Comparison of ENCODE assay signal across 13 cellular contexts in genomic region chr3:172209333-172210321, GRCh38.
DNase-seq lines count a peak whose midpoint lies in the region; ATAC-seq, FAIRE-seq and TF ChIP-seq lines count a peak whose summit lies in the region.
"Had no signal": no experiment of that assay in that cellular context is flagged by ENCODE, and none has a peak within 500 bp of the region (broad histone marks: within the 10 kb centered on the region; RNA-seq: fewer than 3 reads in every experiment).

No MANE protein-coding gene starts in this region.

- peaks cover 6% of the 10 kb centered on the region for H3K36me3 ChIP-seq in astrocyte (ENCODE audit: insufficient read depth, low read length)
- H3K36me3 ChIP-seq in kidney (ENCODE audit: control insufficient read depth in 1 of 2, insufficient read depth in 2 of 2, low read length in 2 of 2) = no peaks in the 10 kb centered on the region
- no peaks in the 10 kb centered on the region for H3K36me3 ChIP-seq in sigmoid colon
- no peaks in the 10 kb centered on the region for H3K36me3 ChIP-seq in H7 (replicated peaks; ENCODE audit: control insufficient read depth, insufficient read depth, low read length)
- H3K36me3 ChIP-seq: Peyer's patch had no signal

- no peak overlapping the region for H2AK5ac ChIP-seq in H9 (ENCODE audit: insufficient read length, low read length)

- H3K4ac ChIP-seq in H9 (ENCODE audit: low read depth, low read length) = no peak overlapping the region

- peak overlapping the region in 2 of 3 experiments; percentile 18 to 87; a peak in 2 of 7 replicates for H3K27ac Mint-ChIP-seq in H9
- H3K27ac Mint-ChIP-seq in astrocyte (ENCODE audit: unreplicated experiment) = peak overlapping the region; percentile 89
- H3K27ac Mint-ChIP-seq: activated T-helper 17 cell treated with anti-CD3 and anti-CD28 coated beads, Interleukin-2, amount 50 U/mL, for 72 hours; memory B cell had no signal

- no peak overlapping the region for H2BK20ac ChIP-seq in H9 (ENCODE audit: low read depth, low read length, poor library complexity, severe bottlenecking)

- H3K9ac ChIP-seq in H9 (ENCODE audit: extremely low read depth, insufficient read length, low read length) (no peak overlapping the region), astrocyte (ENCODE audit: low read length) (no peak overlapping the region), kidney (ENCODE audit: low read length in 2 of 2) (no peak overlapping the region)

- no peak overlapping the region for H3K4me3 ChIP-seq in astrocyte (ENCODE audit: insufficient read depth, low read depth, low read length)
- no peak overlapping the region for H3K4me3 ChIP-seq in kidney (ENCODE audit: low read length in 2 of 2)
- H3K4me3 ChIP-seq in sigmoid colon = no peak overlapping the region
- H3K4me3 ChIP-seq in H7 (ENCODE audit: insufficient read depth, low read depth, low read length) = no peak overlapping the region
- H3K4me3 ChIP-seq: Peyer's patch had no signal

- H3K27me3 Mint-ChIP-seq in H9 (ENCODE audit: low read depth) (no peaks in the 10 kb centered on the region), astrocyte (ENCODE audit: low read depth, unreplicated experiment) (no peaks in the 10 kb centered on the region)
- H3K27me3 Mint-ChIP-seq: activated T-helper 17 cell treated with anti-CD3 and anti-CD28 coated beads, Interleukin-2, amount 50 U/mL, for 72 hours; memory B cell had no signal

- no peak for TF ChIP-seq POLR2A in sigmoid colon (IDR thresholded peaks at IDR 0.05)

- TF ChIP-seq CTCF in H9 (conservative IDR thresholded peaks at IDR 0.05) (no peak), astrocyte (IDR thresholded peaks at IDR 0.05; ENCODE audit: insufficient read depth, low read depth, low read length) (no peak), kidney (IDR thresholded peaks at IDR 0.05; ENCODE audit: borderline replicate concordance, extremely low read depth, insufficient read depth) (no peak), sigmoid colon (IDR thresholded peaks at IDR 0.05) (no peak)

- ATAC-seq in GM19328 (IDR thresholded peaks at IDR 0.05; ENCODE audit: unreplicated experiment) (no peak), HG03097 (IDR thresholded peaks at IDR 0.05; ENCODE audit: low FRiP score, unreplicated experiment) (no peak)
- ATAC-seq: activated T-helper 17 cell treated with anti-CD3 and anti-CD28 coated beads, Interleukin-2, amount 50 U/mL, for 72 hours had no signal

- H4K5ac ChIP-seq in H9 (ENCODE audit: insufficient read length, low read depth, low read length) = no peak overlapping the region

- H3K23me2 ChIP-seq in H9 (ENCODE audit: insufficient read length, low read depth, low read length, poor library complexity, severe bottlenecking) = no peaks in the 10 kb centered on the region

- H3K27ac ChIP-seq in H9 (ENCODE audit: insufficient read length, low read depth, low read length) = no peak overlapping the region
- peak overlapping the region; percentile 57 for H3K27ac ChIP-seq in astrocyte (ENCODE audit: low read depth, low read length)
- H3K27ac ChIP-seq in kidney (ENCODE audit: low read depth in 2 of 2, low read length in 2 of 2) = peak overlapping the region; percentile 57 to 58
- peak overlapping the region in 3 of 4 donors; percentile 34 to 62 (median 61) for H3K27ac ChIP-seq in sigmoid colon
- H3K27ac ChIP-seq: Peyer's patch had no signal

- no peak overlapping the region for H3K23ac ChIP-seq in H9 (ENCODE audit: insufficient read length, low read depth, low read length)

- H3K4me2 ChIP-seq in H9 (ENCODE audit: insufficient read depth, insufficient read length, low read length) (no peak overlapping the region), astrocyte (ENCODE audit: low read length) (peak overlapping the region; percentile 8)

- no peaks in the 10 kb centered on the region for H3K79me1 ChIP-seq in H9 (ENCODE audit: insufficient read depth, low read depth, low read length, poor library complexity, severe bottlenecking)

- H4K8ac ChIP-seq in H9 (replicated peaks; ENCODE audit: insufficient read length, low read depth, low read length) = no peak overlapping the region

- no peak overlapping the region for H3T11ph ChIP-seq in H9 (ENCODE audit: low read length)

- H3K4me1 ChIP-seq in H9 (ENCODE audit: insufficient read depth, low read length) (no peaks in the 10 kb centered on the region; the same call in 1 of the 2 replicates), astrocyte (ENCODE audit: insufficient read depth, low read length) (peaks cover 63% of the 10 kb centered on the region), kidney (ENCODE audit: control insufficient read depth in 1 of 2, insufficient read depth in 1 of 2, low read depth in 1 of 2, low read length in 2 of 2) (peaks cover 5 to 10% of the 10 kb centered on the region in 2 donors), sigmoid colon (peaks cover 0 to 75% (median 53%) of the 10 kb centered on the region in 4 donors)

- no peak for FAIRE-seq in astrocyte (lab: Jason Lieb, UNC)
- no peak for FAIRE-seq in kidney (lab: Jason Lieb, UNC)

- H2BK5ac ChIP-seq in H9 (ENCODE audit: insufficient read length, low read length) = no peak overlapping the region

- H3K4me1 Mint-ChIP-seq in H9 (peaks cover 34% of the 10 kb centered on the region in 2 experiments), astrocyte (ENCODE audit: low read depth, unreplicated experiment) (peaks cover 71% of the 10 kb centered on the region)
- H3K4me1 Mint-ChIP-seq: memory B cell had no signal

- no peak overlapping the region for H2BK12ac ChIP-seq in H9 (ENCODE audit: insufficient read length, low read depth, low read length)

- H4K20me1 ChIP-seq in H9 (ENCODE audit: control insufficient read depth, insufficient read depth, insufficient read length) (no peaks in the 10 kb centered on the region), astrocyte (ENCODE audit: insufficient read depth, low read length) (peaks cover 47% of the 10 kb centered on the region)

- no peak overlapping the region; a peak in 1 of 5 replicates for H3K4me3 Mint-ChIP-seq in H9
- H3K4me3 Mint-ChIP-seq in astrocyte (ENCODE audit: unreplicated experiment) = no peak overlapping the region
- H3K4me3 Mint-ChIP-seq: activated T-helper 17 cell treated with anti-CD3 and anti-CD28 coated beads, Interleukin-2, amount 50 U/mL, for 72 hours; memory B cell had no signal

- H3K9me3 Mint-ChIP-seq in H9 = peaks cover 9 to 11% of the 10 kb centered on the region in 2 experiments
- no peaks in the 10 kb centered on the region for H3K9me3 Mint-ChIP-seq in astrocyte (ENCODE audit: unreplicated experiment)

- H3K56ac ChIP-seq in H9 (ENCODE audit: insufficient read length, low read depth, low read length) = no peak overlapping the region

- H3K79me2 ChIP-seq in H9 (ENCODE audit: insufficient read depth, low read length) (peaks cover 5% of the 10 kb centered on the region; the same call in 1 of the 2 replicates), astrocyte (ENCODE audit: insufficient read depth, low read length) (peaks cover 98% of the 10 kb centered on the region)

- DNase-seq in H9 = peak; percentile 31
- no peak for DNase-seq in astrocyte (ENCODE audit: low read depth)
- DNase-seq in kidney = peak; percentile 81
- peak; percentile 69 for DNase-seq in sigmoid colon
- no peak for DNase-seq in H7
- DNase-seq in NCI-H774 (lab: John Stamatoyannopoulos, UW) = no peak
- DNase-seq: central memory CD4-positive, alpha-beta T cell; NCI-H187 treated with DMSO at 0.1 percent for 48 hours; Peyer's patch had no signal

- H2BK120ac ChIP-seq in H9 (ENCODE audit: low read depth, low read length, poor library complexity, severe bottlenecking) = no peak overlapping the region

- H3K27me3 ChIP-seq in H9 (ENCODE audit: insufficient read depth, low read length) = no peaks in the 10 kb centered on the region
- H3K27me3 ChIP-seq in astrocyte (ENCODE audit: insufficient read depth, low read length) = no peaks in the 10 kb centered on the region
- no peaks in the 10 kb centered on the region for H3K27me3 ChIP-seq in sigmoid colon
- no peaks in the 10 kb centered on the region for H3K27me3 ChIP-seq in H7 (ENCODE audit: control insufficient read depth, insufficient read depth, low read length)
- H3K27me3 ChIP-seq: Peyer's patch had no signal

- no peak overlapping the region for H2BK15ac ChIP-seq in H9 (ENCODE audit: low read depth, low read length)

- H3K36me3 Mint-ChIP-seq in H9 (ENCODE audit: insufficient read depth in 1 of 3, low read depth in 3 of 3) (peaks cover 14 to 21% (median 20%) of the 10 kb centered on the region in 3 experiments), astrocyte (ENCODE audit: low read depth, unreplicated experiment) (peaks cover 11% of the 10 kb centered on the region)

- H3K14ac ChIP-seq in H9 (ENCODE audit: insufficient read depth, low read length) = no peak overlapping the region

- no peak overlapping the region for H3K18ac ChIP-seq in H9 (ENCODE audit: insufficient read length, low read depth, low read length)

- H3K9me3 ChIP-seq in H9 (ENCODE audit: control insufficient read depth, low read depth, low read length) = no peaks in the 10 kb centered on the region
- no peaks in the 10 kb centered on the region for H3K9me3 ChIP-seq in astrocyte (ENCODE audit: insufficient read depth, low read depth, low read length)
- no peaks in the 10 kb centered on the region for H3K9me3 ChIP-seq in kidney (ENCODE audit: control insufficient read depth in 1 of 2, low read length in 2 of 2)
- no peaks in the 10 kb centered on the region for H3K9me3 ChIP-seq in sigmoid colon
- H3K9me3 ChIP-seq: Peyer's patch had no signal

- no CpG with 5 or more reads among the region's 28 CpGs for whole genome bisulfite sequencing in H9 (ENCODE audit: extremely low coverage, insufficient read length, low lambda C conversion rate)
- WGBS in sigmoid colon, 2 donors = 89% methylated on average over 28 of the region's 28 CpGs

- H4K91ac ChIP-seq in H9 (ENCODE audit: insufficient read length, low read depth, low read length) = no peak overlapping the region

- H2AFZ ChIP-seq in H9 (ENCODE audit: low read length) (no peak overlapping the region), astrocyte (ENCODE audit: low read depth, low read length) (no peak overlapping the region)

- intact Hi-C loops in kidney (cut with DNase I) = no loop called here
- intact Hi-C loops in sigmoid colon (cut with DNase I) = no loop called here

- no peak for TF ChIP-seq EP300 in sigmoid colon (IDR thresholded peaks at IDR 0.05)

Comparison
In these comparisons a context has a peak if more than half of its experiments do, and no peak if none do; other contexts are left out.
1. DNase-seq: peak in H9 (single experiment), kidney (single experiment) and sigmoid colon (single experiment); none in astrocyte (single experiment), H7 (single experiment) and NCI-H774 (single experiment).